In genomic region chr2:26927221-26927620, GRCh38 we compare ENCODE assay signal across 21 cellular contexts.
"Had no signal": no experiment of that assay in that cellular context is flagged by ENCODE, and none has a peak within 500 bp of the region (broad histone marks: within the 10 kb centered on the region; RNA-seq: fewer than 3 reads in every experiment).

No MANE protein-coding gene starts in this region.

- DNase-seq: colonic mucosa; cortex of kidney; effector CD8-positive, alpha-beta T cell; effector memory CD8-positive, alpha-beta T cell; foreskin melanocyte; gastrocnemius medialis; glutamatergic neuron; heart right ventricle; hippocampal formation; left cardiac atrium; left lung; left ventricle myocardium superior; lower lobe of right lung; mesenchymal stem cell; mucosa of descending colon had no signal

- H3K36me3 Mint-ChIP-seq: mesothelial cell of epicardium had no signal

- H3K9me3 ChIP-seq: colonic mucosa, esophagus muscularis mucosa, gastrocnemius medialis, heart right ventricle, left lung, lower lobe of right lung, mucosa of descending colon had no signal

- FAIRE-seq: endothelial cell of umbilical vein, islet of Langerhans, keratinocyte had no signal

- H3K4me3 ChIP-seq: colonic mucosa, esophagus muscularis mucosa, gastrocnemius medialis, heart right ventricle, left lung, lower lobe of right lung, mucosa of descending colon had no signal

- H3K9me3 Mint-ChIP-seq: dendritic cell treated with granulocyte-macrophage colony-stimulating factor and Interleukin-4, amounts not matched to agents 40 ng/mL and 50 ng/mL, for 4 days; effector memory CD8-positive, alpha-beta T cell; mesothelial cell of epicardium had no signal

- H3K4me3 Mint-ChIP-seq: dendritic cell treated with granulocyte-macrophage colony-stimulating factor and Interleukin-4, amounts not matched to agents 40 ng/mL and 50 ng/mL, for 4 days; effector memory CD8-positive, alpha-beta T cell; mesothelial cell of epicardium had no signal

- H3K4me1 ChIP-seq: colonic mucosa, esophagus muscularis mucosa, gastrocnemius medialis, left lung, lower lobe of right lung had no signal

- H3K27me3 ChIP-seq: colonic mucosa had no signal

- H3K36me3 ChIP-seq: colonic mucosa, esophagus muscularis mucosa, gastrocnemius medialis, heart right ventricle, left lung, lower lobe of right lung had no signal

- H3K27ac ChIP-seq: colonic mucosa, esophagus muscularis mucosa, gastrocnemius medialis, heart right ventricle, left lung, lower lobe of right lung had no signal

- H3K27ac Mint-ChIP-seq: dendritic cell treated with granulocyte-macrophage colony-stimulating factor and Interleukin-4, amounts not matched to agents 40 ng/mL and 50 ng/mL, for 4 days; effector memory CD8-positive, alpha-beta T cell had no signal
